Comparison of ENCODE assay signal across 8 cellular contexts in the genomic region with DNA sequence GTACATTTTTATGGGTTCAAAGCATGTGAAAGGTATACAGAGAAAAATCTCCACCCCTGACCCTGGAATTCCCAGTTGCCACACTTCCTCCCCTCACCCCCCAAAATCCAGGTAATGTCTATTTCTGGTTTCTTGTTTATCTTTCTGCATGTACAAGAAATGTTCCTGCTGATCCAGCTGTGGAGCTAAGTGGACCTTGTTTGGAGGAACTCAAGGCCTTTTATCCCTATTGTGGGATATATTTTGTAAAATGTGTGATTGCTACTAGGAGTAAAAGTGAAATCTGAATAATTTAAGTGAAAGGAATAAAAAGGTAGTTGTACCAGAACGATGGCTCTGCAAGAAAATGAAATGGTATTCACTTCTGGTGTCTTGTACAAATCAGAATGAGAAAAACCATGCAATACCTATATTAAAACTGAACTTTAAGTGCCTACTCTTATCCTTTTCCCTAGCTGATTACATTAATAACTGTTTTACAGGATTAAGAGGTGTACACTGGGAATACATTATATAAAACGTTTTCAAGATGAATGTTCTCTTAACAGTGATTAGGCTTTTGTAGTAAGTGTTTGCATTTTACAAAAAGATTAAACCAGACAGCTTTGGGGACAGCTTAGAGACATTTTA. TPM values are rescaled to one million over a fixed set of nuclear protein-coding genes. Genes with fewer than 3 reads are reported as not detected.
DNase-seq lines count a peak whose midpoint lies in the region; ATAC-seq, FAIRE-seq and TF ChIP-seq lines count a peak whose summit lies in the region.

No MANE protein-coding gene starts in this region.

- no peaks in the 10 kb centered on the region for H3K9me3 Mint-ChIP-seq in activated B cell treated with CpG ODN at 0.5 μM for 24 hours

- H3K27me3 Mint-ChIP-seq in activated B cell treated with CpG ODN at 0.5 μM for 24 hours: no peaks in the 10 kb centered on the region

- POLR2A ChIA-PET in SK-N-SH (lab: Yijun Ruan, JAX): interaction anchor here (0.6 to 3.9 kb wide), 10 partner anchors 12 to 89 kb away, joined by 3 to 22 read pairs (median 4); no protein-coding TSS in a partner anchor
- POLR2A ChIA-PET in activated B cell treated with CpG ODN at 0.5 μM for 24 hours (lab: Charles Lee): interaction anchor here (0.5 to 9.8 kb wide), 11 partner anchors 13 to 125 kb away, joined by 3 to 231 read pairs (median 9); partner anchors contain the start of gene ZBTB17

- WGBS in SK-N-SH (ENCODE audit: low lambda C conversion rate): 7% methylated on average over 2 of the region's 2 CpGs

- H3K4me3 Mint-ChIP-seq in activated B cell treated with CpG ODN at 0.5 μM for 24 hours: peak overlapping the region; percentile 70

- no peaks in the 10 kb centered on the region for H3K27me3 ChIP-seq in SK-N-SH (ENCODE audit: insufficient read depth)
- H3K27me3 ChIP-seq in stomach smooth muscle (ENCODE audit: control insufficient read depth in 1 of 2, insufficient read depth in 2 of 2, low read length in 2 of 2): no peaks in the 10 kb centered on the region

- no peak for TF ChIP-seq EP300 in SK-N-SH (IDR thresholded peaks at IDR 0.05; ENCODE audit: borderline replicate concordance in 1 of 2, low read depth in 1 of 2, low read length in 1 of 2)

- H3K9ac ChIP-seq in SK-N-SH: peak overlapping the region; percentile 83; the same call in 1 of the 2 replicates
- H3K9ac ChIP-seq in stomach smooth muscle (ENCODE audit: low read length in 2 of 2): peak overlapping the region in 1 of 2 donors; percentile 80

- peaks cover 96% of the 10 kb centered on the region for H3K79me2 ChIP-seq in SK-N-SH (ENCODE audit: insufficient read depth)

- ATAC-seq in SK-N-SH treated with all-trans-retinoic acid at 6 μM for 48 hours (no peak), activated B cell treated with CpG ODN at 0.5 μM for 24 hours (ENCODE audit: low read depth) (no peak), HG03025 (IDR thresholded peaks at IDR 0.05; ENCODE audit: low FRiP score, unreplicated experiment) (no peak), GM21737 (IDR thresholded peaks at IDR 0.05; ENCODE audit: unreplicated experiment) (no peak)

- H3K36me3 Mint-ChIP-seq in activated B cell treated with CpG ODN at 0.5 μM for 24 hours (ENCODE audit: low read depth): peaks cover 16% of the 10 kb centered on the region

- H4K20me1 ChIP-seq in SK-N-SH (ENCODE audit: insufficient read depth): peaks cover 13% of the 10 kb centered on the region; the same call in 1 of the 2 replicates

- FAIRE-seq in frontal cortex (lab: Jason Lieb, UNC): no peak

- DNase-seq in SK-N-SH (no peak), activated B cell treated with CpG ODN at 0.5 μM for 24 hours (no peak), frontal cortex (ENCODE audit: low spot score in 2 of 2) (no peak)

- peak overlapping the region; percentile 68 for H3K27ac Mint-ChIP-seq in activated B cell treated with CpG ODN at 0.5 μM for 24 hours

- CTCF ChIA-PET in SK-N-SH (lab: Yijun Ruan, JAX) (interaction anchor here (0.8 to 2.1 kb wide), 8 partner anchors 16 to 204 kb away, joined by 3 to 6 read pairs (median 3); no protein-coding TSS in a partner anchor), activated B cell treated with CpG ODN at 0.5 μM for 24 hours (lab: Charles Lee) (interaction anchor here (1.2 to 1.6 kb wide), 2 partner anchors 35 kb away, joined by 4 to 8 read pairs; no protein-coding TSS in a partner anchor)

- H3K4me3 ChIP-seq in SK-N-SH (ENCODE audit: low read depth in 2 of 2, low read length in 1 of 2) (peak overlapping the region; percentile 72 to 80), iPS-18c (ENCODE audit: insufficient read depth, low read depth, low read length) (peak overlapping the region; percentile 95; the same call in 1 of the 2 replicates), stomach smooth muscle (ENCODE audit: low read length in 2 of 2) (peak overlapping the region; percentile 43 to 96)

- H3K27ac ChIP-seq in SK-N-SH (ENCODE audit: low read depth in 2 of 2, low read length in 1 of 2): peak overlapping the region; percentile 98
- H3K27ac ChIP-seq in stomach smooth muscle (ENCODE audit: low read length): no peak overlapping the region

- no peak for TF ChIP-seq CTCF in SK-N-SH (IDR thresholded peaks at IDR 0.05)
- no peak for TF ChIP-seq CTCF in activated B cell treated with CpG ODN at 0.5 μM for 24 hours (IDR thresholded peaks at IDR 0.05)

- H3K4me2 ChIP-seq in SK-N-SH: peak overlapping the region; percentile 91

- H3F3A ChIP-seq in SK-N-SH (replicated peaks; ENCODE audit: insufficient read depth): peaks cover 35% of the 10 kb centered on the region

- no peak overlapping the region; the same call in 1 of the 2 replicates for H2AFZ ChIP-seq in SK-N-SH (ENCODE audit: low read depth)

- H3K9me3 ChIP-seq in SK-N-SH (no peaks in the 10 kb centered on the region), iPS-18c (ENCODE audit: control insufficient read depth, insufficient read depth, low read length) (no peaks in the 10 kb centered on the region), stomach smooth muscle (ENCODE audit: control insufficient read depth in 2 of 2, low read length in 2 of 2) (no peaks in the 10 kb centered on the region)

- H3K4me1 Mint-ChIP-seq in activated B cell treated with CpG ODN at 0.5 μM for 24 hours: peaks cover 54% of the 10 kb centered on the region

- no peak for TF ChIP-seq RAD21 in SK-N-SH (IDR thresholded peaks at IDR 0.05; ENCODE audit: low read length)

- intact Hi-C loops in activated B cell treated with CpG ODN at 0.5 μM for 24 hours (cut with micrococcal nuclease): no loop called here

- H3K9me2 ChIP-seq in SK-N-SH: no peaks in the 10 kb centered on the region

- H3K36me3 ChIP-seq in SK-N-SH (replicated peaks in 1 of 2; ENCODE audit: control insufficient read depth in 1 of 2, insufficient read depth in 2 of 2, low read length in 1 of 2): no peaks in the 10 kb centered on the region
- H3K36me3 ChIP-seq in stomach smooth muscle (ENCODE audit: control insufficient read depth in 2 of 2, insufficient read depth in 2 of 2, low read length in 2 of 2): no peaks in the 10 kb centered on the region

- H3K4me1 ChIP-seq in SK-N-SH (ENCODE audit: control insufficient read depth in 1 of 2, insufficient read depth in 2 of 2, low read depth in 1 of 2, low read length in 1 of 2) (peaks cover 7 to 22% of the 10 kb centered on the region in 2 experiments; a peak in 3 of 4 replicates), stomach smooth muscle (ENCODE audit: control insufficient read depth, insufficient read depth, low read length) (peaks cover 28% of the 10 kb centered on the region)

TF ChIP-seq in SK-N-SH, 30 proteins besides CTCF, POLR2A, EP300 and RAD21:
- TF ChIP-seq, protein P1, sequence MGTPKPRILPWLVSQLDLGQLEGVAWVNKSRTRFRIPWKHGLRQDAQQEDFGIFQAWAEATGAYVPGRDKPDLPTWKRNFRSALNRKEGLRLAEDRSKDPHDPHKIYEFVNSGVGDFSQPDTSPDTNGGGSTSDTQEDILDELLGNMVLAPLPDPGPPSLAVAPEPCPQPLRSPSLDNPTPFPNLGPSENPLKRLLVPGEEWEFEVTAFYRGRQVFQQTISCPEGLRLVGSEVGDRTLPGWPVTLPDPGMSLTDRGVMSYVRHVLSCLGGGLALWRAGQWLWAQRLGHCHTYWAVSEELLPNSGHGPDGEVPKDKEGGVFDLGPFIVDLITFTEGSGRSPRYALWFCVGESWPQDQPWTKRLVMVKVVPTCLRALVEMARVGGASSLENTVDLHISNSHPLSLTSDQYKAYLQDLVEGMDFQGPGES (IDR thresholded peaks at IDR 0.05; ENCODE audit: low read depth, low read length): no peak
- TF ChIP-seq TCF12 (IDR thresholded peaks at IDR 0.05): no peak
- no peak for TF ChIP-seq MXI1 (IDR thresholded peaks at IDR 0.05; ENCODE audit: low read depth, low read length)
- TF ChIP-seq, protein P2, sequence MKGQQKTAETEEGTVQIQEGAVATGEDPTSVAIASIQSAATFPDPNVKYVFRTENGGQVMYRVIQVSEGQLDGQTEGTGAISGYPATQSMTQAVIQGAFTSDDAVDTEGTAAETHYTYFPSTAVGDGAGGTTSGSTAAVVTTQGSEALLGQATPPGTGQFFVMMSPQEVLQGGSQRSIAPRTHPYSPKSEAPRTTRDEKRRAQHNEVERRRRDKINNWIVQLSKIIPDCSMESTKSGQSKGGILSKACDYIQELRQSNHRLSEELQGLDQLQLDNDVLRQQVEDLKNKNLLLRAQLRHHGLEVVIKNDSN (IDR thresholded peaks at IDR 0.05; ENCODE audit: borderline replicate concordance, low read depth): no peak
TF ChIP-seq in SK-N-SH: peak in this region for 0.

TF ChIP-seq in SK-N-SH treated with all-trans-retinoic acid at 6 μM for 48 hours, 23 proteins besides CTCF, POLR2A, EP300 and RAD21:
- TF ChIP-seq BACH2 (CRISPR knock-in tag; IDR thresholded peaks at IDR 0.05; ENCODE audit: borderline replicate concordance) (no peak), ISL1 (CRISPR knock-in tag; IDR thresholded peaks at IDR 0.05) (no peak), OSR1 (CRISPR knock-in tag; IDR thresholded peaks at IDR 0.05) (no peak)
- TF ChIP-seq, protein P3, sequence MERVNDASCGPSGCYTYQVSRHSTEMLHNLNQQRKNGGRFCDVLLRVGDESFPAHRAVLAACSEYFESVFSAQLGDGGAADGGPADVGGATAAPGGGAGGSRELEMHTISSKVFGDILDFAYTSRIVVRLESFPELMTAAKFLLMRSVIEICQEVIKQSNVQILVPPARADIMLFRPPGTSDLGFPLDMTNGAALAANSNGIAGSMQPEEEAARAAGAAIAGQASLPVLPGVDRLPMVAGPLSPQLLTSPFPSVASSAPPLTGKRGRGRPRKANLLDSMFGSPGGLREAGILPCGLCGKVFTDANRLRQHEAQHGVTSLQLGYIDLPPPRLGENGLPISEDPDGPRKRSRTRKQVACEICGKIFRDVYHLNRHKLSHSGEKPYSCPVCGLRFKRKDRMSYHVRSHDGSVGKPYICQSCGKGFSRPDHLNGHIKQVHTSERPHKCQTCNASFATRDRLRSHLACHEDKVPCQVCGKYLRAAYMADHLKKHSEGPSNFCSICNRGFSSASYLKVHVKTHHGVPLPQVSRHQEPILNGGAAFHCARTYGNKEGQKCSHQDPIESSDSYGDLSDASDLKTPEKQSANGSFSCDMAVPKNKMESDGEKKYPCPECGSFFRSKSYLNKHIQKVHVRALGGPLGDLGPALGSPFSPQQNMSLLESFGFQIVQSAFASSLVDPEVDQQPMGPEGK (CRISPR knock-in tag; IDR thresholded peaks at IDR 0.05; ENCODE audit: borderline replicate concordance): no peak

RNA-seq across cellular contexts. Expression of gene SPEN, which starts 3.1 kb away (rescaled TPM):
- polyA plus RNA-seq in SK-N-SH (2012; rRNA removed): 3.2 and 6.1 TPM in 2 replicates
- 2.9 and 4.3 TPM in 2 replicates for polyA plus RNA-seq in SK-N-SH (2012; cell fraction: cytosol; rRNA removed)
- polyA plus RNA-seq in SK-N-SH (2012; cell fraction: nucleus; rRNA removed): 24.6 and 35.8 TPM in 2 replicates
- 116 and 123 TPM in 2 replicates for total RNA-seq in activated B cell treated with CpG ODN at 0.5 μM for 24 hours
- total RNA-seq in frontal cortex: 58.3 TPM

RNA-seq across cellular contexts. Expression of gene UQCRHL, which starts 43.1 kb away (rescaled TPM):
- polyA plus RNA-seq in SK-N-SH (2012; rRNA removed): 2.8 and 4.1 TPM in 2 replicates
- 4.1 and 9.7 TPM in 2 replicates for polyA plus RNA-seq in SK-N-SH (2012; cell fraction: cytosol; rRNA removed)
- 1.8 and 2.6 TPM in 2 replicates for polyA plus RNA-seq in SK-N-SH (2012; cell fraction: nucleus; rRNA removed)
- total RNA-seq in activated B cell treated with CpG ODN at 0.5 μM for 24 hours: 1.7 and 1.9 TPM in 2 replicates
- total RNA-seq in frontal cortex: 2.9 TPM
